Comparison of ENCODE assay signal across 8 cellular contexts in genomic region chr6:136317023-136317649, GRCh38. TPM values are rescaled to one million over a fixed set of nuclear protein-coding genes. Genes with fewer than 3 reads are reported as not detected.
A peak's percentile ranks its signal among the peaks of the same experiment; 100 is the strongest.
DNase-seq lines count a peak whose midpoint lies in the region; ATAC-seq and TF ChIP-seq lines count a peak whose summit lies in the region.

No MANE protein-coding gene starts in this region.

- in situ Hi-C loops in GM13977 (cut with MboI; ENCODE audit: low pct_unique_long_range_greater_than_20kb, low sequenced_read_pairs, unreplicated experiment) = no loop called here

- H3K4me1 Mint-ChIP-seq in activated CD8-positive, alpha-beta T cell treated with anti-CD3 and anti-CD28 coated beads, Interleukin-2, amount 10 ng/mL, durations not matched to agents 7 days and 5 days (ENCODE audit: low read depth) = peaks cover 4% of the 10 kb centered on the region
- H3K4me1 Mint-ChIP-seq in endothelial cell (ENCODE audit: unreplicated experiment) = no peaks in the 10 kb centered on the region
- no peaks in the 10 kb centered on the region for H3K4me1 Mint-ChIP-seq in stimulated activated naive B cell treated with anti-CD40 and anti-IgM and Interleukin-4, amounts not matched to agents 10 μg/mL and 1 μg/mL and 100 μg/mL, for 72 hours

- TF ChIP-seq CTCF in GM13977 (IDR thresholded peaks at IDR 0.05; ENCODE audit: extremely low read depth, insufficient read depth, missing control alignments) (peak; percentile 81), endothelial cell (IDR thresholded peaks at IDR 0.05; ENCODE audit: unreplicated experiment) (peak; percentile 71)

- no peaks in the 10 kb centered on the region for H3K9me3 Mint-ChIP-seq in activated CD8-positive, alpha-beta T cell treated with anti-CD3 and anti-CD28 coated beads, Interleukin-2, amount 10 ng/mL, durations not matched to agents 7 days and 5 days (ENCODE audit: insufficient read depth)
- H3K9me3 Mint-ChIP-seq in endothelial cell (ENCODE audit: unreplicated experiment) = no peaks in the 10 kb centered on the region
- no peaks in the 10 kb centered on the region for H3K9me3 Mint-ChIP-seq in stimulated activated naive B cell treated with anti-CD40 and anti-IgM and Interleukin-4, amounts not matched to agents 10 μg/mL and 1 μg/mL and 100 μg/mL, for 72 hours

- H3K27ac Mint-ChIP-seq in activated CD8-positive, alpha-beta T cell treated with anti-CD3 and anti-CD28 coated beads, Interleukin-2, amount 10 ng/mL, durations not matched to agents 7 days and 5 days = no peak overlapping the region
- no peak overlapping the region for H3K27ac Mint-ChIP-seq in endothelial cell (ENCODE audit: unreplicated experiment)
- H3K27ac Mint-ChIP-seq in stimulated activated naive B cell treated with anti-CD40 and anti-IgM and Interleukin-4, amounts not matched to agents 10 μg/mL and 1 μg/mL and 100 μg/mL, for 72 hours = no peak overlapping the region

- CTCF ChIA-PET in activated CD8-positive, alpha-beta T cell treated with anti-CD3 and anti-CD28 coated beads, Interleukin-2, amount 10 ng/mL, durations not matched to agents 7 days and 5 days (lab: Charles Lee) = interaction anchor here (0.7 to 3.4 kb wide), 16 partner anchors 9 to 877 kb away, joined by 3 to 32 read pairs (median 5); partner anchors contain the start of genes BCLAF1 and MTFR2

- peaks cover 8% of the 10 kb centered on the region for H3K27me3 Mint-ChIP-seq in activated CD8-positive, alpha-beta T cell treated with anti-CD3 and anti-CD28 coated beads, Interleukin-2, amount 10 ng/mL, durations not matched to agents 7 days and 5 days (ENCODE audit: low read depth)
- no peaks in the 10 kb centered on the region for H3K27me3 Mint-ChIP-seq in endothelial cell (ENCODE audit: unreplicated experiment)
- H3K27me3 Mint-ChIP-seq in stimulated activated naive B cell treated with anti-CD40 and anti-IgM and Interleukin-4, amounts not matched to agents 10 μg/mL and 1 μg/mL and 100 μg/mL, for 72 hours = peaks cover 0 to 5% of the 10 kb centered on the region in 2 donors

- POLR2A ChIA-PET in activated CD8-positive, alpha-beta T cell treated with anti-CD3 and anti-CD28 coated beads, Interleukin-2, amount 10 ng/mL, durations not matched to agents 7 days and 5 days (lab: Charles Lee) = interaction anchor here (3.8 kb wide), 1 partner anchor 28 kb away, joined by 38 read pairs; the partner anchor contains the start of gene BCLAF1

- no peaks in the 10 kb centered on the region for H3K36me3 Mint-ChIP-seq in activated CD8-positive, alpha-beta T cell treated with anti-CD3 and anti-CD28 coated beads, Interleukin-2, amount 10 ng/mL, durations not matched to agents 7 days and 5 days (ENCODE audit: low read depth)
- H3K36me3 Mint-ChIP-seq in endothelial cell (ENCODE audit: low read depth, unreplicated experiment) = no peaks in the 10 kb centered on the region
- H3K36me3 Mint-ChIP-seq in stimulated activated naive B cell treated with anti-CD40 and anti-IgM and Interleukin-4, amounts not matched to agents 10 μg/mL and 1 μg/mL and 100 μg/mL, for 72 hours = no peaks in the 10 kb centered on the region

- no peak overlapping the region for H3K4me3 Mint-ChIP-seq in activated CD8-positive, alpha-beta T cell treated with anti-CD3 and anti-CD28 coated beads, Interleukin-2, amount 10 ng/mL, durations not matched to agents 7 days and 5 days
- H3K4me3 Mint-ChIP-seq in endothelial cell (ENCODE audit: unreplicated experiment) = no peak overlapping the region
- H3K4me3 Mint-ChIP-seq in stimulated activated naive B cell treated with anti-CD40 and anti-IgM and Interleukin-4, amounts not matched to agents 10 μg/mL and 1 μg/mL and 100 μg/mL, for 72 hours = no peak overlapping the region

- peak; percentile 74 for ATAC-seq in HG03442 (IDR thresholded peaks at IDR 0.05; ENCODE audit: unreplicated experiment)
- ATAC-seq in activated CD8-positive, alpha-beta T cell treated with anti-CD3 and anti-CD28 coated beads, Interleukin-2, amount 10 ng/mL, durations not matched to agents 7 days and 5 days = peak; percentile 90
- peak; percentile 69 to 75 for ATAC-seq in stimulated activated naive B cell treated with anti-CD40 and anti-IgM and Interleukin-4, amounts not matched to agents 10 μg/mL and 1 μg/mL and 100 μg/mL, for 72 hours (replicated peaks)

- DNase-seq in A172 (ENCODE audit: low spot score) (peak; percentile 57), GM13977 (ENCODE audit: low spot score) (peak; percentile 45), NCI-H748 (lab: John Stamatoyannopoulos, UW; ENCODE audit: unreplicated experiment) (peak; percentile 68), endothelial cell (ENCODE audit: low spot score) (peak; percentile 61), mucosa of gallbladder (ENCODE audit: low spot score) (peak; percentile 58)
- DNase-seq in activated CD8-positive, alpha-beta T cell treated with anti-CD3 and anti-CD28 coated beads, Interleukin-2, amount 10 ng/mL, durations not matched to agents 7 days and 5 days = peak; percentile 77
- DNase-seq in stimulated activated naive B cell treated with anti-CD40 and anti-IgM and Interleukin-4, amounts not matched to agents 10 μg/mL and 1 μg/mL and 100 μg/mL, for 72 hours = peak; percentile 8

RNA-seq across cellular contexts. Expression of gene BCLAF1, which starts 27.5 kb away (rescaled TPM):
- 111 and 145 TPM in 2 replicates for total RNA-seq in A172 (2014; rRNA removed; shearing (Covaris generic))
- 100 to 1,000 TPM; 126 to 133 TPM for total RNA-seq in activated CD8-positive, alpha-beta T cell treated with anti-CD3 and anti-CD28 coated beads, Interleukin-2, amount 10 ng/mL, durations not matched to agents 7 days and 5 days
- total RNA-seq in endothelial cell (ENCODE audit: unreplicated experiment) (154 TPM), mucosa of gallbladder (109 TPM)

Comparison
In these comparisons a context has a peak if more than half of its experiments do, and no peak if none do; other contexts are left out.
1. Peak in every context shown above with its lines: DNase-seq and ATAC-seq.
2. DNase-seq: peak in every context shown above with its lines; median percentile 77 in activated CD8-positive, alpha-beta T cell treated with anti-CD3 and anti-CD28 coated beads, Interleukin-2, amount 10 ng/mL, durations not matched to agents 7 days and 5 days; 68 in NCI-H748; 61 in endothelial cell; 58 in mucosa of gallbladder; 57 in A172; 45 in GM13977; 8 in stimulated activated naive B cell treated with anti-CD40 and anti-IgM and Interleukin-4, amounts not matched to agents 10 μg/mL and 1 μg/mL and 100 μg/mL, for 72 hours.